19 cellular contexts compared by ENCODE assay signal in genomic region chr12:28866715-28867503, GRCh38.
DNase-seq lines count a peak whose midpoint lies in the region; TF ChIP-seq lines count a peak whose summit lies in the region.
"Had no signal": no experiment of that assay in that cellular context is flagged by ENCODE, and none has a peak within 500 bp of the region (broad histone marks: within the 10 kb centered on the region; RNA-seq: fewer than 3 reads in every experiment).

No MANE protein-coding gene starts in this region.

- H3K4me1 Mint-ChIP-seq in nephron progenitor cell = peaks cover 18% of the 10 kb centered on the region

- H3K27ac Mint-ChIP-seq in nephron progenitor cell = no peak overlapping the region
- H3K27ac Mint-ChIP-seq: CD14-positive monocyte had no signal

- H3K27me3 Mint-ChIP-seq in nephron progenitor cell (ENCODE audit: low read depth, poor library complexity) = peaks cover 3% of the 10 kb centered on the region

- H3K36me3 Mint-ChIP-seq in nephron progenitor cell (ENCODE audit: low read depth) = no peaks in the 10 kb centered on the region
- H3K36me3 Mint-ChIP-seq: CD14-positive monocyte had no signal

- no peak for TF ChIP-seq CTCF in astrocyte of the spinal cord (IDR thresholded peaks at IDR 0.05; ENCODE audit: low read depth, low read length)
- TF ChIP-seq CTCF in nephron progenitor cell (IDR thresholded peaks at IDR 0.05) = no peak

- H3K4me3 Mint-ChIP-seq in nephron progenitor cell = no peak overlapping the region
- H3K4me3 Mint-ChIP-seq: CD14-positive monocyte had no signal

- H3K9me3 Mint-ChIP-seq in nephron progenitor cell = no peaks in the 10 kb centered on the region

- POLR2A ChIA-PET in HEK293T (lab: Yijun Ruan, JAX) = no interaction called here

- DNase-seq in HEK293T (ENCODE audit: extremely low spot score) (no peak), astrocyte of the spinal cord (ENCODE audit: low read depth, low spot score) (peak; percentile 15), myocyte (ENCODE audit: low read depth) (peak; percentile 7), renal cortical epithelial cell (ENCODE audit: low read depth) (peak; percentile 6), AG08395 (ENCODE audit: low spot score) (no peak), NCI-H69 (lab: John Stamatoyannopoulos, UW) (no peak), nephron progenitor cell (no peak)
- DNase-seq: ACHN, AML-193, DMS 273 treated with DMSO at 0.1 percent for 48 hours, GDM1, NCI-H1105 treated with DMSO at 0.1 percent for 48 hours, NCI-H1694, NCI-H510A, NCI-H774, SHP77 treated with DMSO at 0.1 percent for 48 hours, SK-N-SH had no signal

- in situ Hi-C loops in astrocyte of the spinal cord (cut with HindIII; ENCODE audit: low sequenced_read_pairs) = no loop called here

- CTCF ChIA-PET in HEK293T (lab: Yijun Ruan, JAX) = no interaction called here

- no peak overlapping the region for H3K4me3 ChIP-seq in astrocyte of the spinal cord (ENCODE audit: low read depth, low read length)
- H3K4me3 ChIP-seq: K562 had no signal

TF ChIP-seq in HEK293T, 16 proteins besides CTCF, POLR2A, EP300 and RAD21:
- 0 out of 2 replicates have a peak, but pooled peaks have one; percentile 22 for TF ChIP-seq L3MBTL2 (conservative IDR thresholded peaks at IDR 0.05)
- TF ChIP-seq PKNOX1 (IDR thresholded peaks at IDR 0.05) = no peak
- TF ChIP-seq ARNT (IDR thresholded peaks at IDR 0.05) = no peak
- no peak for TF ChIP-seq ZNF384 (IDR thresholded peaks at IDR 0.05)
- TF ChIP-seq ELF4 (IDR thresholded peaks at IDR 0.05) = no peak

Comparison
In these comparisons a context has a peak if more than half of its experiments do, and no peak if none do; other contexts are left out.
1. DNase-seq: peak in astrocyte of the spinal cord (single experiment), myocyte (single experiment) and renal cortical epithelial cell (single experiment); none in HEK293T (single experiment), AG08395 (single experiment), NCI-H69 (single experiment) and nephron progenitor cell (single experiment).